In genomic region chr13:31249140-31249539, GRCh38 we compare ENCODE assay signal across 1 cellular context.
A peak's percentile ranks its signal among the peaks of the same experiment; 100 is the strongest.
TF ChIP-seq lines count a peak whose summit lies in the region.

No MANE protein-coding gene starts in this region.

TF ChIP-seq in SK-N-SH treated with all-trans-retinoic acid at 6 μM for 48 hours, 23 proteins besides CTCF, POLR2A, EP300 and RAD21 (continued from another document):
- TF ChIP-seq CREB5 (CRISPR knock-in tag; IDR thresholded peaks at IDR 0.05; ENCODE audit: low read depth) (0 out of 2 replicates have a peak, but pooled peaks have one; percentile 21), SNAI2 (CRISPR knock-in tag; IDR thresholded peaks at IDR 0.05) (peak; percentile 93), ZNF565 (CRISPR knock-in tag; conservative IDR thresholded peaks at IDR 0.05; ENCODE audit: low read depth) (no peak), ZNF70 (CRISPR knock-in tag; IDR thresholded peaks at IDR 0.05) (no peak), ESRRG (CRISPR knock-in tag; IDR thresholded peaks at IDR 0.05) (no peak), RARB (CRISPR knock-in tag; IDR thresholded peaks at IDR 0.05) (peak; percentile 85), TOX (CRISPR knock-in tag; IDR thresholded peaks at IDR 0.05; ENCODE audit: borderline replicate concordance) (no peak; the same call in none of the 2 replicates)
TF ChIP-seq in SK-N-SH treated with all-trans-retinoic acid at 6 μM for 48 hours: peak in this region for 9.
